20 cellular contexts compared by ENCODE assay signal in the genomic region with DNA sequence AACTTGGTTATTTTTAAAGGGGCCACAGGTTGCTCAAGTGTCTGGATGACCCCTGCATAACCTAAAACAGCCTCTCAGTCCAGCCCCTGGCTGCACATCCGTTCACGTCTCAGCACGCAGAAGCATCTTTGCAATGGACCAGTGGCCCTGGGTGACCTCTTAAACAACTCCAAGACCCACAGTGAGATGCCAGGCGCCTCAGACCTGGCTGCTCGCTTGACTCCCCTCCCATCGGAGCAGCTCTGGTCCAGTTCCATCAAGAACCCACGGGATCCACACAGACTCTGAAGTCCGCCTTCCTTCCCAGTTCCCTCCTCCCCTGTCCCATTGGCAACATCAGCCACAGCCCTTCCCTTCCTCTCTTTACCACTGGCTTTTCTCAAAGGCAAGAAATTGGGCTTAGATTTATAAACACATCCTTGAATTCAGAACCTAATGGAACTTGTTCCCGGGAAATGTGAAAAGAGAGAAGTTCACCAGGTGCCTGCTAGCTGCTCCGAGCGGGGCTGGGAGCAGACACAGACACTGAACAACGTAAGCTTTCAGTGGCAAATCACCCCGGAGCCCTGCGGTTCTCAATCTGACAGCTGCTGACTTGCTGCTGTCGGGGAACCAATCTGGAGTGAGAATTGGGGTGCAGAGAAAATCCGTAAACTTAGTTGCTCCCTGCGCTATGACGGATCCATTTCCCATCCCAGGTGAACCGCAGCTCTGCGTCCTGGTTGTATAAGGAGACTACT. TPM values are rescaled to one million over a fixed set of nuclear protein-coding genes. Genes with fewer than 3 reads are reported as not detected.
DNase-seq lines count a peak whose midpoint lies in the region; ATAC-seq and TF ChIP-seq lines count a peak whose summit lies in the region.
"Had no signal": no experiment of that assay in that cellular context is flagged by ENCODE, and none has a peak within 500 bp of the region (broad histone marks: within the 10 kb centered on the region; RNA-seq: fewer than 3 reads in every experiment).

No MANE protein-coding gene starts in this region.

- H3K27me3 ChIP-seq in layer of hippocampus (ENCODE audit: control insufficient read depth, insufficient read depth, low read length), result no peaks in the 10 kb centered on the region
- H3K27me3 ChIP-seq in upper lobe of right lung, result no peaks in the 10 kb centered on the region
- H3K27me3 ChIP-seq in sigmoid colon, result no peaks in the 10 kb centered on the region
- H3K27me3 ChIP-seq: BLaER1 treated with 17β-estradiol and CSF1 and Interleukin-3, amounts not matched to agents 10 nM and 100 nM; SJCRH30 had no signal

- TF ChIP-seq EP300 in sigmoid colon (IDR thresholded peaks at IDR 0.05), result no peak

- H3K27ac ChIP-seq in caudate nucleus (ENCODE audit: low read depth, low read length) (peak overlapping the region; percentile 82), layer of hippocampus (ENCODE audit: low read depth, low read length) (peak overlapping the region; percentile 92), upper lobe of right lung (no peak overlapping the region), sigmoid colon (no peak overlapping the region)
- H3K27ac ChIP-seq: BLaER1 treated with 17β-estradiol and CSF1 and Interleukin-3, amounts not matched to agents 10 nM and 100 nM; SJCRH30 had no signal

- intact Hi-C loops in upper lobe of right lung (cut with DNase I), result no loop called here
- intact Hi-C loops in sigmoid colon (cut with DNase I), result no loop called here

- no peak overlapping the region for H3K27ac Mint-ChIP-seq in activated T-cell treated with anti-CD3 and anti-CD28 coated beads, Interleukin-2, amount 50 U/mL, for 24 hours
- no peak overlapping the region for H3K27ac Mint-ChIP-seq in activated T-cell treated with anti-CD3 and anti-CD28 coated beads, Interleukin-2, amount 50 U/mL, for 72 hours
- H3K27ac Mint-ChIP-seq: H9, HFFc6 had no signal

- H3K4me1 ChIP-seq in upper lobe of right lung (peaks cover 10% of the 10 kb centered on the region), sigmoid colon (peaks cover 0 to 9% (median 0%) of the 10 kb centered on the region in 4 donors)

- peaks cover 75% of the 10 kb centered on the region for H3K36me3 ChIP-seq in upper lobe of right lung
- peaks cover 0 to 46% (median 8%) of the 10 kb centered on the region in 4 donors for H3K36me3 ChIP-seq in sigmoid colon
- H3K36me3 ChIP-seq: SJCRH30 had no signal

- H3K9me3 ChIP-seq in upper lobe of right lung, result no peaks in the 10 kb centered on the region
- H3K9me3 ChIP-seq in sigmoid colon, result no peaks in the 10 kb centered on the region
- H3K9me3 ChIP-seq: BLaER1 treated with 17β-estradiol and CSF1 and Interleukin-3, amounts not matched to agents 10 nM and 100 nM; SJCRH30 had no signal

- no peaks in the 10 kb centered on the region for H3K9me3 Mint-ChIP-seq in activated T-cell treated with anti-CD3 and anti-CD28 coated beads, Interleukin-2, amount 50 U/mL, for 24 hours
- no peaks in the 10 kb centered on the region for H3K9me3 Mint-ChIP-seq in activated T-cell treated with anti-CD3 and anti-CD28 coated beads, Interleukin-2, amount 50 U/mL, for 72 hours
- H3K9me3 Mint-ChIP-seq: H9, HFFc6 had no signal

- H3K36me3 Mint-ChIP-seq in activated T-cell treated with anti-CD3 and anti-CD28 coated beads, Interleukin-2, amount 50 U/mL, for 24 hours (ENCODE audit: low read depth), result no peaks in the 10 kb centered on the region
- no peaks in the 10 kb centered on the region for H3K36me3 Mint-ChIP-seq in activated T-cell treated with anti-CD3 and anti-CD28 coated beads, Interleukin-2, amount 50 U/mL, for 72 hours (ENCODE audit: insufficient read depth in 2 of 2)

- no peak overlapping the region for H3K4me3 Mint-ChIP-seq in activated T-cell treated with anti-CD3 and anti-CD28 coated beads, Interleukin-2, amount 50 U/mL, for 24 hours
- no peak overlapping the region for H3K4me3 Mint-ChIP-seq in activated T-cell treated with anti-CD3 and anti-CD28 coated beads, Interleukin-2, amount 50 U/mL, for 72 hours
- H3K4me3 Mint-ChIP-seq: H9, HFFc6 had no signal

- WGBS in sigmoid colon, 2 donors, result 91 to 97% methylated on average over 20 of the region's 20 CpGs

- DNase-seq in activated T-cell treated with anti-CD3 and anti-CD28 coated beads, Interleukin-2, amount 50 U/mL, for 24 hours, result peak; percentile 15
- DNase-seq in activated T-cell treated with anti-CD3 and anti-CD28 coated beads, Interleukin-2, amount 50 U/mL, for 72 hours, result no peak
- DNase-seq in caudate nucleus (lab: John Stamatoyannopoulos, UW) (no peak), upper lobe of right lung (peak; percentile 37), NCI-H1930 (lab: John Stamatoyannopoulos, UW) (no peak), sigmoid colon (no peak)
- DNase-seq: 8988T, Calu3, DMS153, H9, HFFc6, Kasumi-1, NCI-H1048, NCI-H1436 treated with DMSO at 0.1 percent for 48 hours, NCI-H2029 treated with DMSO at 0.1 percent for 48 hours, NCI-H524 treated with DMSO at 0.1 percent for 48 hours, NCI-H82, SJCRH30 had no signal

- TF ChIP-seq CTCF in upper lobe of right lung (IDR thresholded peaks at IDR 0.05) (no peak), sigmoid colon (IDR thresholded peaks at IDR 0.05) (no peak)

- no peaks in the 10 kb centered on the region for H3K27me3 Mint-ChIP-seq in activated T-cell treated with anti-CD3 and anti-CD28 coated beads, Interleukin-2, amount 50 U/mL, for 24 hours
- no peaks in the 10 kb centered on the region for H3K27me3 Mint-ChIP-seq in activated T-cell treated with anti-CD3 and anti-CD28 coated beads, Interleukin-2, amount 50 U/mL, for 72 hours (ENCODE audit: low read depth)

- no peak for ATAC-seq in activated T-cell treated with anti-CD3 and anti-CD28 coated beads, Interleukin-2, amount 50 U/mL, for 72 hours (replicated peaks in 1 of 2)
- no peak for ATAC-seq in upper lobe of right lung

- H3K4me3 ChIP-seq in upper lobe of right lung (no peak overlapping the region), sigmoid colon (no peak overlapping the region)
- H3K4me3 ChIP-seq: BLaER1 treated with 17β-estradiol and CSF1 and Interleukin-3, amounts not matched to agents 10 nM and 100 nM; SJCRH30 had no signal

- H3K4me1 Mint-ChIP-seq in activated T-cell treated with anti-CD3 and anti-CD28 coated beads, Interleukin-2, amount 50 U/mL, for 24 hours (ENCODE audit: low read depth), result peaks cover 42% of the 10 kb centered on the region
- peaks cover 40% of the 10 kb centered on the region for H3K4me1 Mint-ChIP-seq in activated T-cell treated with anti-CD3 and anti-CD28 coated beads, Interleukin-2, amount 50 U/mL, for 72 hours (ENCODE audit: low read depth)

- no peak for TF ChIP-seq POLR2A in sigmoid colon (IDR thresholded peaks at IDR 0.05)

RNA-seq across cellular contexts. Expression of gene MPC1, which starts 39.6 kb away (rescaled TPM):
- 10 to 100 TPM; 23.6 to 26.8 TPM for total RNA-seq in activated T-cell treated with anti-CD3 and anti-CD28 coated beads, Interleukin-2, amount 50 U/mL, for 72 hours
- 51.2 TPM for total RNA-seq in upper lobe of right lung
- 10 to 100 TPM; 52.9 to 82.0 (median 78.3) TPM for total RNA-seq in sigmoid colon
- polyA plus RNA-seq in sigmoid colon, result 100 to 1,000 TPM; 116 to 310 (median 161) TPM

Comparison
In these comparisons a context has a peak if more than half of its experiments do, and no peak if none do; other contexts are left out.
1. DNase-seq: peak in activated T-cell treated with anti-CD3 and anti-CD28 coated beads, Interleukin-2, amount 50 U/mL, for 24 hours (single experiment) and upper lobe of right lung (single experiment); none in activated T-cell treated with anti-CD3 and anti-CD28 coated beads, Interleukin-2, amount 50 U/mL, for 72 hours (0 of 2), caudate nucleus (0 of 61), NCI-H1930 (0 of 2) and sigmoid colon (single experiment).
2. H3K27ac ChIP-seq: peak in caudate nucleus (single experiment) and layer of hippocampus (single experiment); none in upper lobe of right lung (single experiment) and sigmoid colon (0 of 4).